In the genomic region with DNA sequence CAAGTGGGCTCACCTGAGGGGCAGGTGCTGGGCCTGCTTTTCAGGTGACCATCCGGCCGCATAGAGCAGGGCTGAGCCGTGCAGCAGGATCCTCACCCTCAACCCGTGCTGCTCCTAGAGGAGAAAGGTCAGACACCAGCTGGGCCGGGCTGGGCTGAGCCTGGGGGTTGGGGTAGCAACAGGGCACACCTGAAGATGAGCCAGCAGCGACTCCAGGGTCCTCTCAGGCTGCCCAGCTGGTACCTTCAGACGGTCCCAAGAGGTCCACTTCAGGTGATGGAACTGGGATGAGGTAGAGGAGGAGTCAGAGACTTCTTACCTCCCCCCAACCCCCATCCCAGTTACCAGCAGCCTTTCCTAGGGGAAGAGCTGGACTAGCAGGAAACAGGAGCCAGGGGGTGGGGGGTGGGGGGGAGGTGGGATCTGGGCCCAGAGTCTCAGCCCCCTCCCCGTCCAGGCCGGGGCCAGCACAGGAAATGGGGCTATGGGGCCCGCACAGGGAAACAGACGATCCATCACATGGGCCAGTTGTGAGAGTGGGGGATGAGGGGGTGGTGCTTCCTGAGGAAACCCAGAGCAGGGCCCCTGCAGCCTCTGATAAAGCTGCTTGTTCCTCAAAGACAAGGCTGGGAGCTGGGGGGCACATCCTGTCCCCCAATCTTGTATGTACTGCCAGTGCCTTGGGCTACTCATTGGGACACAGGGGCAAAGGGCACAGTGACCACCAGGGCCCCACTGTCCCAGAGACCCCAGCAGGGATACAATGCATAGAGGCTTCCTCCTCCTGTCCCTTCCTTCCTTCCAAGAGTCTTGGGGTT, we compare ENCODE assay signal across 8 cellular contexts. TPM values are rescaled to one million over a fixed set of nuclear protein-coding genes. Genes with fewer than 3 reads are reported as not detected.
DNase-seq lines count a peak whose midpoint lies in the region; ATAC-seq and TF ChIP-seq lines count a peak whose summit lies in the region.

No MANE protein-coding gene starts in this region.

- POLR2A ChIA-PET in IMR-90 (lab: Charles Lee; ENCODE audit: unreplicated experiment): no interaction called here

- H3K9ac ChIP-seq in IMR-90 (ENCODE audit: low read depth, low read length) (no peak overlapping the region; the same call in 1 of the 2 replicates), muscle layer of colon (ENCODE audit: low read length) (no peak overlapping the region)

- H3K27ac ChIP-seq in IMR-90 (ENCODE audit: insufficient read depth, low read length): peak overlapping the region; percentile 36; the same call in 1 of the 2 replicates
- H3K27ac ChIP-seq in cingulate gyrus (ENCODE audit: low read depth, low read length): peak overlapping the region; percentile 86
- peak overlapping the region; percentile 1 for H3K27ac ChIP-seq in muscle layer of colon (ENCODE audit: low read depth, low read length)

- H2BK5ac ChIP-seq in IMR-90 (ENCODE audit: low read depth, low read length, poor library complexity, severe bottlenecking): no peak overlapping the region

- H3K4me3 ChIP-seq in AG10803 (ENCODE audit: low read length) (peak overlapping the region; percentile 20; the same call in 1 of the 2 replicates), IMR-90 (ENCODE audit: insufficient read depth, low read depth, low read length) (no peak overlapping the region), muscle layer of colon (ENCODE audit: low read depth in 1 of 2, low read length in 2 of 2) (no peak overlapping the region)

- H2AK5ac ChIP-seq in IMR-90 (ENCODE audit: low read depth, low read length): peak overlapping the region; percentile 51; the same call in 1 of the 2 replicates

- peak overlapping the region; percentile 8; the same call in 1 of the 2 replicates for H3K4me2 ChIP-seq in IMR-90 (ENCODE audit: low read depth, low read length)

- H2AK9ac ChIP-seq in IMR-90 (replicated peaks; ENCODE audit: low read depth, low read length, poor library complexity): peak overlapping the region; percentile 92

- peak overlapping the region; percentile 49; the same call in 1 of the 2 replicates for H4K91ac ChIP-seq in IMR-90 (ENCODE audit: insufficient read depth, low read depth, low read length)

- CTCF ChIA-PET in IMR-90 (lab: Yijun Ruan, JAX): interaction anchor here (0.8 to 4.6 kb wide), 2 partner anchors 33 to 34 kb away, joined by 3 to 33 read pairs; no protein-coding TSS in a partner anchor

- no peaks in the 10 kb centered on the region for H4K20me1 ChIP-seq in IMR-90 (ENCODE audit: insufficient read depth, low read length)

- intact Hi-C loops in IMR-90 (cut with micrococcal nuclease): no loop called here

- TF ChIP-seq RAD21 in IMR-90 (IDR thresholded peaks at IDR 0.05; ENCODE audit: low read length): no peak

- H2BK20ac ChIP-seq in IMR-90 (ENCODE audit: low read depth, low read length): peak overlapping the region; percentile 29; the same call in 1 of the 2 replicates

- peak overlapping the region; percentile 34; the same call in 1 of the 2 replicates for H3K18ac ChIP-seq in IMR-90 (ENCODE audit: low read depth, low read length)

- peaks cover 0 to 9% of the 10 kb centered on the region in 2 experiments; a peak in 1 of 4 replicates for H3K79me1 ChIP-seq in IMR-90 (ENCODE audit: low read depth in 1 of 2, low read length in 2 of 2)

- H3K27me3 ChIP-seq in IMR-90 (ENCODE audit: control insufficient read depth, insufficient read depth, low read length) (no peaks in the 10 kb centered on the region), muscle layer of colon (ENCODE audit: control insufficient read depth in 1 of 2, insufficient read depth in 2 of 2, low read length in 2 of 2) (no peaks in the 10 kb centered on the region)

- peaks cover 21% of the 10 kb centered on the region for H3K36me3 ChIP-seq in IMR-90 (ENCODE audit: control insufficient read depth, insufficient read depth, low read length)
- H3K36me3 ChIP-seq in muscle layer of colon (ENCODE audit: insufficient read depth, low read length): peaks cover 24% of the 10 kb centered on the region

- no peak for ATAC-seq in IMR-90 (ENCODE audit: low read depth)

- H4K5ac ChIP-seq in IMR-90 (ENCODE audit: low read depth, low read length): peak overlapping the region; percentile 22; the same call in 1 of the 2 replicates

- H3K4me1 ChIP-seq in IMR-90 (ENCODE audit: control insufficient read depth, insufficient read depth, low read length): peaks cover 32% of the 10 kb centered on the region
- H3K4me1 ChIP-seq in muscle layer of colon (ENCODE audit: insufficient read depth, low read length): peaks cover 31% of the 10 kb centered on the region

- peak overlapping the region in 1 of 2 experiments; percentile 50; a peak in 2 of 4 replicates for H4K8ac ChIP-seq in IMR-90 (ENCODE audit: low read depth in 2 of 2, low read length in 2 of 2)

- TF ChIP-seq CTCF in AG10803 (conservative IDR thresholded peaks at IDR 0.05; ENCODE audit: low read length): no peak
- no peak for TF ChIP-seq CTCF in IMR-90 (conservative IDR thresholded peaks at IDR 0.05; ENCODE audit: low read depth, low read length)

- BruUV-seq in IMR-90 (replicated peaks; lab: Mats Ljungman, UMichigan): no TSS peak

- no peak for DNase-seq in AG10803 (ENCODE audit: low read depth)
- no peak for DNase-seq in IMR-90
- no peak for DNase-seq in D341Med (ENCODE audit: low spot score)
- DNase-seq in T-helper 1 cell: no peak
- no peak for DNase-seq in 8988T
- DNase-seq in A172 (ENCODE audit: low spot score): no peak

- no peak for TF ChIP-seq POLR2A in IMR-90 (IDR thresholded peaks at IDR 0.05; ENCODE audit: low read depth, low read length)

- no peak overlapping the region for H3K56ac ChIP-seq in IMR-90 (ENCODE audit: extremely low read depth, insufficient read depth, low read length)

- no peaks in the 10 kb centered on the region for H3K9me3 ChIP-seq in IMR-90 (ENCODE audit: control insufficient read depth, insufficient read depth, low read length)
- H3K9me3 ChIP-seq in muscle layer of colon (ENCODE audit: low read length): no peaks in the 10 kb centered on the region

- H3K4ac ChIP-seq in IMR-90 (ENCODE audit: low read depth, low read length): peak overlapping the region; percentile 48; the same call in 1 of the 2 replicates

- peak overlapping the region; percentile 9 for H2AFZ ChIP-seq in IMR-90 (replicated peaks; ENCODE audit: low read length, poor library complexity)

- H2BK15ac ChIP-seq in IMR-90 (ENCODE audit: low read depth, low read length): no peak overlapping the region

- WGBS in IMR-90 (ENCODE audit: extremely low coverage in 2 of 2, insufficient read length in 1 of 2), 2 experiments: 38% methylated on average over 2 of the region's 11 CpGs; no CpG with 5 or more reads in 1 of the 2 experiments

- H3K14ac ChIP-seq in IMR-90 (replicated peaks; ENCODE audit: low read depth, low read length): peak overlapping the region; percentile 77

- H3K23ac ChIP-seq in IMR-90 (ENCODE audit: low read depth, low read length): no peak overlapping the region

- H3K9me1 ChIP-seq in IMR-90 (ENCODE audit: insufficient read depth, low read length): peaks cover 7% of the 10 kb centered on the region; the same call in 1 of the 2 replicates

- in situ Hi-C loops in IMR-90 (cut with MboI; ENCODE audit: low sequenced_read_pairs): no loop called here

- dilution Hi-C loops in IMR-90 (cut with HindIII; ENCODE audit: low sequenced_read_pairs, unreplicated experiment): no loop called here

- H2BK120ac ChIP-seq in IMR-90 (ENCODE audit: low read depth, low read length): peak overlapping the region; percentile 40; the same call in 1 of the 2 replicates

TF ChIP-seq in IMR-90, 13 proteins besides CTCF, POLR2A, EP300 and RAD21:
- TF ChIP-seq MAZ (IDR thresholded peaks at IDR 0.05; ENCODE audit: borderline replicate concordance, low read depth, low read length) (peak; percentile 38; the same call in 1 of the 2 replicates), NFE2L2 (IDR thresholded peaks at IDR 0.05; ENCODE audit: low read depth, low read length) (no peak), RCOR1 (IDR thresholded peaks at IDR 0.05; ENCODE audit: insufficient replicate concordance, low read length) (no peak)

RNA-seq across cellular contexts. Expression of gene INKA1, which starts 3.0 kb away (rescaled TPM):
- total RNA-seq in IMR-90 (2012; rRNA removed): 2.3 and 2.8 TPM in 2 replicates
- 4.5 and 5.4 TPM in 2 replicates for polyA plus RNA-seq in IMR-90 (2012; rRNA removed)
- polyA plus RNA-seq in IMR-90 (2012; cell fraction: cytosol; rRNA removed): 3.7 and 5.2 TPM in 2 replicates
- 1.5 and 3.6 TPM in 2 replicates for polyA plus RNA-seq in IMR-90 (2012; cell fraction: nucleus; rRNA removed; ENCODE audit: low replicate concordance)
- 2.8 and 6.4 TPM in 2 replicates for total RNA-seq in A172 (2014; rRNA removed; shearing (Covaris generic))

RNA-seq across cellular contexts. Expression of gene CDHR4, which starts 6.4 kb away (rescaled TPM):
- total RNA-seq in IMR-90 (2012; rRNA removed): not detected in 2 replicates
- 0.07 TPM in 1 of 2 replicates, not detected in the other for polyA plus RNA-seq in IMR-90 (2012; rRNA removed)
- polyA plus RNA-seq in IMR-90 (2012; cell fraction: cytosol; rRNA removed): 0.03 TPM in 1 of 2 replicates, not detected in the other
- 0.76 and 2.0 TPM in 2 replicates for polyA plus RNA-seq in IMR-90 (2012; cell fraction: nucleus; rRNA removed; ENCODE audit: low replicate concordance)
- not detected in 2 replicates for total RNA-seq in A172 (2014; rRNA removed; shearing (Covaris generic))

RNA-seq across cellular contexts. Expression of gene UBA7, which starts 7.7 kb away (rescaled TPM):
- 15.3 and 18.6 TPM in 2 replicates for total RNA-seq in IMR-90 (2012; rRNA removed)
- 57.0 and 57.8 TPM in 2 replicates for polyA plus RNA-seq in IMR-90 (2012; rRNA removed)
- 15.4 and 23.7 TPM in 2 replicates for polyA plus RNA-seq in IMR-90 (2012; cell fraction: cytosol; rRNA removed)
- polyA plus RNA-seq in IMR-90 (2012; cell fraction: nucleus; rRNA removed; ENCODE audit: low replicate concordance): 627 and 1,170 TPM in 2 replicates
- 13.1 and 19.7 TPM in 2 replicates for total RNA-seq in A172 (2014; rRNA removed; shearing (Covaris generic))

RNA-seq across cellular contexts. Expression of gene IP6K1, which starts 19.8 kb away (rescaled TPM):
- 28.6 and 28.7 TPM in 2 replicates for total RNA-seq in IMR-90 (2012; rRNA removed)
- polyA plus RNA-seq in IMR-90 (2012; rRNA removed): 28.3 and 31.2 TPM in 2 replicates
- 21.4 and 28.9 TPM in 2 replicates for polyA plus RNA-seq in IMR-90 (2012; cell fraction: cytosol; rRNA removed)
- 31.3 and 54.5 TPM in 2 replicates for polyA plus RNA-seq in IMR-90 (2012; cell fraction: nucleus; rRNA removed; ENCODE audit: low replicate concordance)
- 26.6 and 31.0 TPM in 2 replicates for total RNA-seq in A172 (2014; rRNA removed; shearing (Covaris generic))

RNA-seq across cellular contexts. Expression of gene TRAIP, which starts 50.3 kb away (rescaled TPM):
- 5.3 and 6.3 TPM in 2 replicates for total RNA-seq in IMR-90 (2012; rRNA removed)
- polyA plus RNA-seq in IMR-90 (2012; rRNA removed): 9.2 and 10.0 TPM in 2 replicates
- 3.3 and 4.5 TPM in 2 replicates for polyA plus RNA-seq in IMR-90 (2012; cell fraction: cytosol; rRNA removed)
- 22.2 and 30.7 TPM in 2 replicates for polyA plus RNA-seq in IMR-90 (2012; cell fraction: nucleus; rRNA removed; ENCODE audit: low replicate concordance)
- total RNA-seq in A172 (2014; rRNA removed; shearing (Covaris generic)): 12.8 and 16.1 TPM in 2 replicates

Comparison
In these comparisons a context has a peak if more than half of its experiments do, and no peak if none do; other contexts are left out.
1. H3K27ac ChIP-seq: peak in every context shown above with its lines; median percentile 86 in cingulate gyrus; 36 in IMR-90; 1 in muscle layer of colon.